In genomic region chr4:156575430-156576073, GRCh38 we compare ENCODE assay signal across 16 cellular contexts.
DNase-seq lines count a peak whose midpoint lies in the region; ATAC-seq, FAIRE-seq and TF ChIP-seq lines count a peak whose summit lies in the region.
"Had no signal": no experiment of that assay in that cellular context is flagged by ENCODE, and none has a peak within 500 bp of the region (broad histone marks: within the 10 kb centered on the region; RNA-seq: fewer than 3 reads in every experiment).

No MANE protein-coding gene starts in this region.

- H3K36me3 Mint-ChIP-seq in activated naive CD8-positive, alpha-beta T cell treated with anti-CD3 and anti-CD28 coated beads for 36 hours, result no peaks in the 10 kb centered on the region

- H3K4me3 Mint-ChIP-seq in activated naive CD8-positive, alpha-beta T cell treated with anti-CD3 and anti-CD28 coated beads for 36 hours, result no peak overlapping the region
- H3K4me3 Mint-ChIP-seq: activated CD4-positive, alpha-beta T cell treated with anti-CD3 and anti-CD28 coated beads for 36 hours; activated T-helper 1 cell treated with anti-CD3 and anti-CD28 coated beads, Interleukin-12 subunit alpha, Interleukin-12 subunit beta, Interleukin-2, Interleukin-4 antibody, amounts not matched to agents 30 ng/mL and 10 ng/mL and 1 ng/mL, durations not matched to agents 14 hours and 24 hours and 36 hours; central memory CD8-positive, alpha-beta T cell had no signal

- DNase-seq in cardiac muscle cell (ENCODE audit: low read depth in 1 of 2, low spot score in 1 of 2) (peak in 1 of 2 donors; percentile 68), left ventricle myocardium inferior (no peak), RCC 7860 (ENCODE audit: low spot score) (peak; percentile 50), fibroblast of peridontal ligament (ENCODE audit: extremely low read depth) (peak; percentile 72)
- DNase-seq in activated CD4-positive, alpha-beta T cell treated with anti-CD3 and anti-CD28 coated beads, Interleukin-2, amount 50 U/mL, for 4 hours, result no peak
- DNase-seq in activated naive CD8-positive, alpha-beta T cell treated with anti-CD3 and anti-CD28 coated beads for 36 hours, result no peak
- DNase-seq: activated CD4-positive, alpha-beta T cell treated with anti-CD3 and anti-CD28 coated beads for 36 hours; esophagus squamous epithelium; NCI-H345 had no signal

- no peaks in the 10 kb centered on the region for H3K9me3 Mint-ChIP-seq in activated naive CD8-positive, alpha-beta T cell treated with anti-CD3 and anti-CD28 coated beads for 36 hours
- H3K9me3 Mint-ChIP-seq: activated T-helper 1 cell treated with anti-CD3 and anti-CD28 coated beads, Interleukin-12 subunit alpha, Interleukin-12 subunit beta, Interleukin-2, Interleukin-4 antibody, amounts not matched to agents 30 ng/mL and 10 ng/mL and 1 ng/mL, durations not matched to agents 14 hours and 24 hours and 36 hours had no signal

- H3K27ac ChIP-seq in cardiac muscle cell (no peak overlapping the region), left ventricle myocardium inferior (replicated peaks) (no peak overlapping the region)
- H3K27ac ChIP-seq: esophagus squamous epithelium, KMS-11, SK-N-MC, thoracic aorta had no signal

- H3K27ac Mint-ChIP-seq in activated naive CD8-positive, alpha-beta T cell treated with anti-CD3 and anti-CD28 coated beads for 36 hours, result no peak overlapping the region
- H3K27ac Mint-ChIP-seq: activated CD4-positive, alpha-beta T cell treated with anti-CD3 and anti-CD28 coated beads for 36 hours; activated T-helper 1 cell treated with anti-CD3 and anti-CD28 coated beads, Interleukin-12 subunit alpha, Interleukin-12 subunit beta, Interleukin-2, Interleukin-4 antibody, amounts not matched to agents 30 ng/mL and 10 ng/mL and 1 ng/mL, durations not matched to agents 14 hours and 24 hours and 36 hours had no signal

- no peak overlapping the region for H3K4me3 ChIP-seq in cardiac muscle cell
- H3K4me3 ChIP-seq in left ventricle myocardium inferior, result no peak overlapping the region
- H3K4me3 ChIP-seq: esophagus squamous epithelium, SK-N-MC, thoracic aorta had no signal

- no peaks in the 10 kb centered on the region for H3K27me3 Mint-ChIP-seq in activated naive CD8-positive, alpha-beta T cell treated with anti-CD3 and anti-CD28 coated beads for 36 hours
- H3K27me3 Mint-ChIP-seq: activated CD4-positive, alpha-beta T cell treated with anti-CD3 and anti-CD28 coated beads for 36 hours; central memory CD8-positive, alpha-beta T cell had no signal

- peak; percentile 44 for FAIRE-seq in RCC 7860 (lab: Jason Lieb, UNC)

- H3K4me1 ChIP-seq in cardiac muscle cell (ENCODE audit: low read depth) (no peaks in the 10 kb centered on the region), left ventricle myocardium inferior (no peaks in the 10 kb centered on the region)
- H3K4me1 ChIP-seq: esophagus squamous epithelium had no signal

- H3K9me3 ChIP-seq in cardiac muscle cell (ENCODE audit: low read depth), result no peaks in the 10 kb centered on the region
- no peaks in the 10 kb centered on the region for H3K9me3 ChIP-seq in left ventricle myocardium inferior (replicated peaks)
- H3K9me3 ChIP-seq: esophagus squamous epithelium, thoracic aorta had no signal

- ATAC-seq in esophagus mucosa, result no peak
- no peak for ATAC-seq in GM18909 (IDR thresholded peaks at IDR 0.05; ENCODE audit: poor library complexity, unreplicated experiment)
- ATAC-seq: activated CD4-positive, alpha-beta T cell treated with anti-CD3 and anti-CD28 coated beads for 36 hours had no signal

- intact Hi-C loops in left ventricle myocardium inferior (cut with micrococcal nuclease), result no loop called here

- H3K27me3 ChIP-seq in cardiac muscle cell, result no peaks in the 10 kb centered on the region
- H3K27me3 ChIP-seq in left ventricle myocardium inferior (ENCODE audit: low read depth), result no peaks in the 10 kb centered on the region

- H3K4me1 Mint-ChIP-seq in activated naive CD8-positive, alpha-beta T cell treated with anti-CD3 and anti-CD28 coated beads for 36 hours, result no peaks in the 10 kb centered on the region
- H3K4me1 Mint-ChIP-seq: activated CD4-positive, alpha-beta T cell treated with anti-CD3 and anti-CD28 coated beads for 36 hours; central memory CD8-positive, alpha-beta T cell had no signal

- TF ChIP-seq CTCF in cardiac muscle cell (IDR thresholded peaks at IDR 0.05; ENCODE audit: low read depth, low read length) (peak; percentile 13), left ventricle myocardium inferior (IDR thresholded peaks at IDR 0.05; ENCODE audit: borderline replicate concordance) (no peak)

- no peaks in the 10 kb centered on the region for H3K36me3 ChIP-seq in cardiac muscle cell
- no peaks in the 10 kb centered on the region for H3K36me3 ChIP-seq in left ventricle myocardium inferior
- H3K36me3 ChIP-seq: esophagus squamous epithelium, thoracic aorta had no signal

Comparison
In these comparisons a context has a peak if more than half of its experiments do, and no peak if none do; other contexts are left out.
1. DNase-seq: peak in RCC 7860 (single experiment) and fibroblast of peridontal ligament (single experiment); none in left ventricle myocardium inferior (single experiment), activated CD4-positive, alpha-beta T cell treated with anti-CD3 and anti-CD28 coated beads, Interleukin-2, amount 50 U/mL, for 4 hours (0 of 2) and activated naive CD8-positive, alpha-beta T cell treated with anti-CD3 and anti-CD28 coated beads for 36 hours (single experiment).